In the genomic region with DNA sequence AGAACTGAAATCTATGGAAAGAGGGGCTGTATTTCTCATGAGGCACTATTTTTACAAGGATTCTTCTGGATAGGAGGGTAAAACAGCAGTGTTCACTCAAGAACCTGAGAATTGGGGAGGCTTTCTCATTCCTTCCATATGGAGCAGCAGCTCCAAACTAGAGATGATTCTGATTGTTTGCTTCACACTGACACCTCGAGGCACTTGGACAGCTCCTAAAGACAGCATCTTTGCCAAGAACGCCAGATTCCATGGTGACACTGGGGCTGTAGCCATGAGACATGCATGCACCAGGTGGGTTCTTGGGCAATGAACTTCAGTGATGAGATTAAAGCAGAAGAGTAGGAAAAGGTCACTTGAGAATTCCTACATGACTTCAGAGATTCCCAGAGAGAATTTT, we compare ENCODE assay signal across 21 cellular contexts.
"Had no signal": no experiment of that assay in that cellular context is flagged by ENCODE, and none has a peak within 500 bp of the region (broad histone marks: within the 10 kb centered on the region; RNA-seq: fewer than 3 reads in every experiment).

No MANE protein-coding gene starts in this region.

- H3K4me2 ChIP-seq: hepatocyte had no signal

- H3K4me1 ChIP-seq: pancreas, sigmoid colon, spleen, thyroid gland had no signal

- DNase-seq: activated CD4-positive, alpha-beta T cell treated with anti-CD3 and anti-CD28 coated beads, Interleukin-2, amount 10 ng/mL, durations not matched to agents 24 days and 14 days; activated CD8-positive, alpha-beta T cell treated with anti-CD3 and anti-CD28 coated beads for 36 hours; activated naive CD4-positive, alpha-beta T cell treated with Interleukin-2 at 50 U/mL for 16 hours; activated naive CD8-positive, alpha-beta T cell treated with anti-CD3 and anti-CD28 coated beads, Interleukin-2, amount 10 ng/mL, durations not matched to agents 7 days and 5 days; activated T-cell treated with anti-CD3 and anti-CD28 coated beads, Interleukin-2, amount 50 U/mL, for 1 hour; aorta; brain microvascular endothelial cell; central memory CD4-positive, alpha-beta T cell; cortex of kidney; effector CD4-positive, alpha-beta T cell; natural killer cell; pancreas; sigmoid colon; spleen; stimulated activated CD4-positive, alpha-beta T cell treated with anti-CD3 and anti-CD28 coated beads, Interleukin-4, amount 100 ng/mL, for 4 hours; T1000; thyroid gland had no signal

- H2AFZ ChIP-seq: hepatocyte had no signal

- H3K36me3 ChIP-seq: brain microvascular endothelial cell, pancreas, sigmoid colon, spleen, thyroid gland had no signal

- H3K9me3 ChIP-seq: pancreas, spleen, thyroid gland had no signal

- H3K4me3 ChIP-seq: hepatocyte, pancreas, sigmoid colon, spleen, thyroid gland had no signal

- H3K27me3 ChIP-seq: brain microvascular endothelial cell, hepatocyte, pancreas, sigmoid colon, spleen, thyroid gland had no signal

- H3K79me2 ChIP-seq: hepatocyte had no signal

- ATAC-seq: activated CD8-positive, alpha-beta T cell treated with anti-CD3 and anti-CD28 coated beads for 36 hours; activated T-helper 17 cell treated with anti-CD3 and anti-CD28 coated beads, Interleukin-2, amount 50 U/mL, for 72 hours; esophagus mucosa; natural killer cell; pancreas; stimulated activated memory B cell treated with anti-CD40 and anti-IgM and Interleukin-4, amounts not matched to agents 10 μg/mL and 1 μg/mL and 100 μg/mL, for 72 hours had no signal

- H3K27ac ChIP-seq: brain microvascular endothelial cell, hepatocyte, pancreas, sigmoid colon, spleen, thyroid gland had no signal
